ENCODE assay signal across 1 cellular context in the genomic region with DNA sequence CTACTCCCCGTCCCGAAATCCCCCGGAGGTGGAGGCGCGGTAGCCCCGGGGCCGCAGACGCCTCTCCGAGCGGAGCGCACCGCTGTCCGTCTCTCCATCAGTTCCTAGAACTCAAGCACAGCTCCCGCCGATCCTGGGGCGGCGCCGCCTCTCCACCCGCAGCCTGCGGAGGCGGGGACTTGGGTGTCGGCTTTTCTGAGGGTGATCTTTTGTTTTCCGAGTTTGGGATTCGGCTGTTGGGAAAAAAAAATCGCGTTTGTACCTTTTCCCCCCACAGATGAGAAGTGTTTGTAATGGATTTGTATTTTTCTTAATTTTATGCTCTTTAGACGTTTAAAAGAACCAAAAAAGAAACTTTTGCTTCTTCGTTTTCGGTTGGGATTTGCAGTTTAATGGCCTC.
TF ChIP-seq lines count a peak whose summit lies in the region.

No MANE protein-coding gene starts in this region.

TF ChIP-seq in HCT116, 20 proteins besides CTCF, POLR2A, EP300 and RAD21 (continued from another document):
- TF ChIP-seq REST (IDR thresholded peaks at IDR 0.05; ENCODE audit: low read depth) = no peak
- TF ChIP-seq SRF (IDR thresholded peaks at IDR 0.05; ENCODE audit: low read depth) = no peak
- TF ChIP-seq CEBPB (IDR thresholded peaks at IDR 0.05; ENCODE audit: low read depth) = no peak
- TF ChIP-seq CBX3 (IDR thresholded peaks at IDR 0.05; ENCODE audit: low read depth) = no peak
